ENCODE assay signal across 8 cellular contexts in the genomic region with DNA sequence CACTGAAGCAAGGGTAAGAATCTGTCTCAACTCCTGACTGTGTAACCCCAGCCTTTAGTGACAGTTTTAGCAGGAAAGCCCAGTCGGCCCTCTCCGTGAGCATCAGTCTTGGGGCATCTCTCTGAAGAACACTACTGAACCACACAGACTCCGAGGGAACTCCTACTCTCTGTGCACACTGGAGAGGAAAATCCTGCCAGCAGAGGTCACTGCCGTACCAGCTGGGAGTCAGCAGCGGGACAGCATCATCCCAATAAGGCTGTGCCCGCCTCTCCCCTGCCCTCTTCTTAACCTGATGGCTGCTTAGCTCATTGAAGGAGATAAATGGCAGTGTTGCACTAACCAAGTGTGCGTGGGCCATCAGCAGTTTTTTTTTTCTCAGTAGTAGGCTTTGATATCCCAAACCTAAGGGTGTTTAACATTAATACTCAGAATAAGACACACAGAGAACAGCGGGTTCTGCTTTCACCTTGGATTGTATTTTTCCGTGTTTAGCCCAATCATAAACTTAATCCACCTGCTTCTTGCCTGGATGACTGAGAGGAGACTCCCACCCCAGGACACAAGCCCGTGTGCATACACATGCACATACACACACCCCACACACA. TPM values are rescaled to one million over a fixed set of nuclear protein-coding genes. Genes with fewer than 3 reads are reported as not detected.
A peak's percentile ranks its signal among the peaks of the same experiment; 100 is the strongest.
DNase-seq lines count a peak whose midpoint lies in the region; ATAC-seq and TF ChIP-seq lines count a peak whose summit lies in the region.

No MANE protein-coding gene starts in this region.

- H2AFZ ChIP-seq in GM23338 = peak overlapping the region; percentile 49; the same call in 1 of the 2 replicates
- peak overlapping the region; percentile 30 for H2AFZ ChIP-seq in fibroblast of lung (ENCODE audit: low read length)
- H2AFZ ChIP-seq in neural cell (ENCODE audit: low read depth, low read length) = no peak overlapping the region

- no peaks in the 10 kb centered on the region for H3K4me1 ChIP-seq in DOHH2 (ENCODE audit: control insufficient read depth, low read length)
- H3K4me1 ChIP-seq in GM23338 (ENCODE audit: insufficient read depth) = no peaks in the 10 kb centered on the region
- no peaks in the 10 kb centered on the region for H3K4me1 ChIP-seq in Panc1 (ENCODE audit: control insufficient read depth, insufficient read depth, low read length)
- peaks cover 19% of the 10 kb centered on the region for H3K4me1 ChIP-seq in fibroblast of lung (ENCODE audit: control insufficient read depth, extremely low read depth, insufficient read depth, low read length)

- peaks cover 14% of the 10 kb centered on the region; the same call in 1 of the 2 replicates for H3K9me3 ChIP-seq in DOHH2 (ENCODE audit: control insufficient read depth, insufficient read depth, low read length)
- no peaks in the 10 kb centered on the region for H3K9me3 ChIP-seq in Panc1 (ENCODE audit: control insufficient read depth, insufficient read depth, low read depth, low read length)
- H3K9me3 ChIP-seq in fibroblast of lung (ENCODE audit: control insufficient read depth, insufficient read depth, low read depth, low read length) = no peaks in the 10 kb centered on the region
- H3K9me3 ChIP-seq in neural cell (ENCODE audit: low read length) = no peaks in the 10 kb centered on the region

- no TSS peak for BruUV-seq in Panc1 (replicated peaks; lab: Mats Ljungman, UMichigan)

- no peak overlapping the region for H3K27ac Mint-ChIP-seq in GM23338
- peak overlapping the region in 1 of 2 donors; percentile 17 for H3K27ac Mint-ChIP-seq in stimulated activated naive CD8-positive, alpha-beta T cell treated with anti-CD3 and anti-CD28 coated beads, Interleukin-15, amount 100 ng/mL, for 72 hours

- H3K79me2 ChIP-seq in DOHH2 (ENCODE audit: control insufficient read depth, low read length) (no peaks in the 10 kb centered on the region), GM23338 (replicated peaks; ENCODE audit: insufficient read depth) (no peaks in the 10 kb centered on the region), fibroblast of lung (ENCODE audit: control insufficient read depth, insufficient read depth, low read length) (no peaks in the 10 kb centered on the region), neural cell (replicated peaks; ENCODE audit: insufficient read depth, low read length) (no peaks in the 10 kb centered on the region)

- no peak overlapping the region for H3K4me3 Mint-ChIP-seq in GM23338
- no peak overlapping the region for H3K4me3 Mint-ChIP-seq in activated T-cell treated with anti-CD3 and anti-CD28 coated beads, Interleukin-2, amount 50 U/mL, for 4 hours
- no peak overlapping the region for H3K4me3 Mint-ChIP-seq in stimulated activated naive CD8-positive, alpha-beta T cell treated with anti-CD3 and anti-CD28 coated beads, Interleukin-15, amount 100 ng/mL, for 72 hours

- no peak overlapping the region for H3K4me2 ChIP-seq in DOHH2 (ENCODE audit: low read length)
- H3K4me2 ChIP-seq in GM23338 = no peak overlapping the region
- no peak overlapping the region for H3K4me2 ChIP-seq in fibroblast of lung (ENCODE audit: extremely low read depth, insufficient read depth, low read length)
- H3K4me2 ChIP-seq in neural cell (ENCODE audit: low read length) = no peak overlapping the region

- TF ChIP-seq RAD21 in neural cell (conservative IDR thresholded peaks at IDR 0.05) = peak; percentile 84

- no peaks in the 10 kb centered on the region for H3F3A ChIP-seq in DOHH2 (ENCODE audit: control insufficient read depth, insufficient read depth)
- no peaks in the 10 kb centered on the region for H3F3A ChIP-seq in GM23338 (replicated peaks; ENCODE audit: low read depth)
- H3F3A ChIP-seq in neural cell (ENCODE audit: insufficient read depth, low read length, poor library complexity, severe bottlenecking) = peaks cover 3% of the 10 kb centered on the region

- peaks cover 7% of the 10 kb centered on the region; the same call in 2 of the 3 replicates for H3K9me3 Mint-ChIP-seq in GM23338
- H3K9me3 Mint-ChIP-seq in activated T-cell treated with anti-CD3 and anti-CD28 coated beads, Interleukin-2, amount 50 U/mL, for 4 hours = peaks cover 4% of the 10 kb centered on the region
- peaks cover 10 to 17% of the 10 kb centered on the region in 2 donors for H3K9me3 Mint-ChIP-seq in stimulated activated naive CD8-positive, alpha-beta T cell treated with anti-CD3 and anti-CD28 coated beads, Interleukin-15, amount 100 ng/mL, for 72 hours

- no peaks in the 10 kb centered on the region for H4K20me1 ChIP-seq in DOHH2 (ENCODE audit: control insufficient read depth, insufficient read depth, low read depth, low read length)
- no peaks in the 10 kb centered on the region for H4K20me1 ChIP-seq in GM23338 (replicated peaks; ENCODE audit: insufficient read depth)
- no peaks in the 10 kb centered on the region for H4K20me1 ChIP-seq in fibroblast of lung (ENCODE audit: control insufficient read depth, extremely low read depth, insufficient read depth, low read length)
- no peaks in the 10 kb centered on the region for H4K20me1 ChIP-seq in neural cell (ENCODE audit: insufficient read depth)

- peaks cover 11% of the 10 kb centered on the region for H3K4me1 Mint-ChIP-seq in GM23338
- no peaks in the 10 kb centered on the region for H3K4me1 Mint-ChIP-seq in activated T-cell treated with anti-CD3 and anti-CD28 coated beads, Interleukin-2, amount 50 U/mL, for 4 hours (ENCODE audit: low read depth)
- peaks cover 14% of the 10 kb centered on the region for H3K4me1 Mint-ChIP-seq in stimulated activated naive CD8-positive, alpha-beta T cell treated with anti-CD3 and anti-CD28 coated beads, Interleukin-15, amount 100 ng/mL, for 72 hours

- intact Hi-C loops in Panc1 (cut with micrococcal nuclease; ENCODE audit: unreplicated experiment) = loop anchor here (1.0 to 10.0 kb wide), 2 partner anchors 101 to 415 kb away; partner anchors contain the start of gene ATP1B3

- peak; percentile 81 for TF ChIP-seq CTCF in DOHH2 (IDR thresholded peaks at IDR 0.05; ENCODE audit: low read depth, low read length, poor library complexity, severe bottlenecking)
- peak; percentile 91 to 98 for TF ChIP-seq CTCF in GM23338 (conservative IDR thresholded peaks at IDR 0.05; ENCODE audit: low read depth in 2 of 2)
- TF ChIP-seq CTCF in LNCaP clone FGC (IDR thresholded peaks at IDR 0.05; ENCODE audit: control insufficient read depth, extremely low read depth, insufficient read depth) = peak; percentile 99
- TF ChIP-seq CTCF in Panc1 (IDR thresholded peaks at IDR 0.05) = peak; percentile 98
- peak; percentile 81 to 85 for TF ChIP-seq CTCF in fibroblast of lung (conservative IDR thresholded peaks at IDR 0.05 in 1 of 2, IDR thresholded peaks at IDR 0.05 in 1 of 2; ENCODE audit: low read depth in 1 of 2, low read length in 2 of 2)
- peak; percentile 88 for TF ChIP-seq CTCF in neural cell (IDR thresholded peaks at IDR 0.05; ENCODE audit: poor library complexity, severe bottlenecking)

- no peaks in the 10 kb centered on the region for H3K36me3 ChIP-seq in DOHH2 (ENCODE audit: control insufficient read depth, low read length)
- H3K36me3 ChIP-seq in GM23338 (ENCODE audit: insufficient read depth) = no peaks in the 10 kb centered on the region
- H3K36me3 ChIP-seq in Panc1 (ENCODE audit: control insufficient read depth, insufficient read depth, low read length) = no peaks in the 10 kb centered on the region
- H3K36me3 ChIP-seq in fibroblast of lung (ENCODE audit: control insufficient read depth, insufficient read depth, low read length) = no peaks in the 10 kb centered on the region
- no peaks in the 10 kb centered on the region for H3K36me3 ChIP-seq in neural cell (ENCODE audit: insufficient read depth, low read length)

- no peaks in the 10 kb centered on the region for H3K9me2 ChIP-seq in DOHH2 (replicated peaks; ENCODE audit: control insufficient read depth, low read length)
- H3K9me2 ChIP-seq in GM23338 (ENCODE audit: insufficient read depth) = no peaks in the 10 kb centered on the region
- H3K9me2 ChIP-seq in neural cell (ENCODE audit: insufficient read depth, low read length) = no peaks in the 10 kb centered on the region

- peak; percentile 100 for ATAC-seq in GM23338
- ATAC-seq in Panc1 = peak; percentile 99
- ATAC-seq in activated T-cell treated with anti-CD3 and anti-CD28 coated beads, Interleukin-2, amount 50 U/mL, for 4 hours = peak; percentile 100
- peak; percentile 100 for ATAC-seq in stimulated activated naive CD8-positive, alpha-beta T cell treated with anti-CD3 and anti-CD28 coated beads, Interleukin-15, amount 100 ng/mL, for 72 hours

- TF ChIP-seq EP300 in neural cell (conservative IDR thresholded peaks at IDR 0.05; ENCODE audit: poor library complexity, severe bottlenecking) = no peak

- POLR2A ChIA-PET in Panc1 (lab: Charles Lee) = no interaction called here

- no peaks in the 10 kb centered on the region for H3K36me3 Mint-ChIP-seq in GM23338 (ENCODE audit: low read depth)
- H3K36me3 Mint-ChIP-seq in activated T-cell treated with anti-CD3 and anti-CD28 coated beads, Interleukin-2, amount 50 U/mL, for 4 hours (ENCODE audit: insufficient read depth) = no peaks in the 10 kb centered on the region

- H3K4me3 ChIP-seq in DOHH2 (ENCODE audit: low read length) (no peak overlapping the region), GM23338 (no peak overlapping the region), LNCaP clone FGC (ENCODE audit: low read depth, low read length) (no peak overlapping the region), Panc1 (ENCODE audit: low read depth in 2 of 2, low read length in 2 of 2) (no peak overlapping the region), fibroblast of lung (replicated peaks in 1 of 4; ENCODE audit: control extremely low read depth in 1 of 4, insufficient read depth in 1 of 4, low read depth in 3 of 4, low read length in 4 of 4) (no peak overlapping the region), neural cell (ENCODE audit: low read length) (no peak overlapping the region)

- DNase-seq in GM23338 (ENCODE audit: low spot score) (peak; percentile 95), LNCaP clone FGC (ENCODE audit: low read depth) (peak; percentile 46), Panc1 (ENCODE audit: low read depth, low spot score) (peak; percentile 73), fibroblast of lung (ENCODE audit: low read depth in 2 of 2) (peak; percentile 74 to 84)
- DNase-seq in activated T-cell treated with anti-CD3 and anti-CD28 coated beads, Interleukin-2, amount 50 U/mL, for 4 hours = peak; percentile 90
- DNase-seq in stimulated activated naive CD8-positive, alpha-beta T cell treated with anti-CD3 and anti-CD28 coated beads, Interleukin-15, amount 100 ng/mL, for 72 hours = peak; percentile 81 to 85

- H3K27ac ChIP-seq in DOHH2 (ENCODE audit: low read depth, low read length) (no peak overlapping the region), GM23338 (ENCODE audit: low read depth) (no peak overlapping the region), Panc1 (ENCODE audit: low read length) (no peak overlapping the region), fibroblast of lung (ENCODE audit: insufficient read depth, low read length) (no peak overlapping the region), neural cell (ENCODE audit: low read length) (no peak overlapping the region)

- H3K9ac ChIP-seq in fibroblast of lung (ENCODE audit: insufficient read depth, low read length) = no peak overlapping the region
- no peak overlapping the region for H3K9ac ChIP-seq in neural cell (ENCODE audit: low read length)

- CTCF ChIA-PET in Panc1 (lab: Charles Lee) = interaction anchor here (0.6 to 2.6 kb wide), 6 partner anchors 55 to 155 kb away, joined by 3 to 19 read pairs (median 3); no protein-coding TSS in a partner anchor

- H3K27me3 Mint-ChIP-seq in GM23338 (ENCODE audit: insufficient read depth, low read depth, poor library complexity) = peaks cover 4% of the 10 kb centered on the region
- no peaks in the 10 kb centered on the region for H3K27me3 Mint-ChIP-seq in activated T-cell treated with anti-CD3 and anti-CD28 coated beads, Interleukin-2, amount 50 U/mL, for 4 hours (ENCODE audit: low read depth)
- no peaks in the 10 kb centered on the region for H3K27me3 Mint-ChIP-seq in stimulated activated naive CD8-positive, alpha-beta T cell treated with anti-CD3 and anti-CD28 coated beads, Interleukin-15, amount 100 ng/mL, for 72 hours

- in situ Hi-C loops in Panc1 (cut with HindIII; ENCODE audit: low pct_unique_long_range_greater_than_20kb, low sequenced_read_pairs) = no loop called here

- H3K27me3 ChIP-seq in DOHH2 (ENCODE audit: control insufficient read depth, low read length) (no peaks in the 10 kb centered on the region), GM23338 (ENCODE audit: insufficient read depth) (no peaks in the 10 kb centered on the region), Panc1 (ENCODE audit: control insufficient read depth, insufficient read depth, low read length) (no peaks in the 10 kb centered on the region), fibroblast of lung (ENCODE audit: control insufficient read depth, insufficient read depth, low read length) (no peaks in the 10 kb centered on the region), neural cell (ENCODE audit: insufficient read depth, low read depth, low read length) (no peaks in the 10 kb centered on the region)

RNA-seq across cellular contexts. Expression of gene RASA2, which starts 26.6 kb away (rescaled TPM):
- 15.9 and 28.6 TPM in 2 replicates for total RNA-seq in GM23338 (2014; rRNA removed; shearing (Covaris generic))
- 14.3 and 16.6 TPM in 2 replicates for polyA plus RNA-seq in GM23338 (2016; fragmentation: Nextera tagmentation; extraction: Ambion mirVana)
- 14.5 TPM for total RNA-seq in Panc1 (2021; ENCODE audit: unreplicated experiment)
- polyA plus RNA-seq in Panc1 (2012; ENCODE audit: insufficient read length) = 3.6 TPM
- total RNA-seq in activated T-cell treated with anti-CD3 and anti-CD28 coated beads, Interleukin-2, amount 50 U/mL, for 4 hours = 10 to 100 TPM; 31.0 to 37.0 (median 32.4) TPM
- 10.0 and 11.4 TPM in 2 replicates for total RNA-seq in fibroblast of lung
- 8.4 and 10.0 TPM in 2 replicates for polyA plus RNA-seq in fibroblast of lung
- 3.9 and 4.7 TPM in 2 replicates for polyA plus RNA-seq in fibroblast of lung (2012)
- 0.51 and 1.2 TPM in 2 replicates for polyA minus RNA-seq in fibroblast of lung (ENCODE audit: low replicate concordance)
- polyA plus RNA-seq in neural cell = 37.4 and 37.5 TPM in 2 replicates
- 34.3 and 40.7 TPM in 2 replicates for polyA minus RNA-seq in neural cell
